1 cellular context compared by ENCODE assay signal in genomic region chr20:25574411-25574810, GRCh38.
TF ChIP-seq lines count a peak whose summit lies in the region.

No MANE protein-coding gene starts in this region.

TF ChIP-seq in GM12878, 131 proteins besides CTCF, POLR2A, EP300 and RAD21 (continued from another document):
- TF ChIP-seq SUZ12 (IDR thresholded peaks at IDR 0.05; ENCODE audit: unreplicated experiment) = no peak
- TF ChIP-seq KAT2A (conservative IDR thresholded peaks at IDR 0.05; ENCODE audit: control insufficient read depth, low read depth, low read length) = no peak
- TF ChIP-seq RELA (IDR thresholded peaks at IDR 0.05; ENCODE audit: borderline replicate concordance, partially characterized antibody) = no peak
- TF ChIP-seq, protein P1, sequence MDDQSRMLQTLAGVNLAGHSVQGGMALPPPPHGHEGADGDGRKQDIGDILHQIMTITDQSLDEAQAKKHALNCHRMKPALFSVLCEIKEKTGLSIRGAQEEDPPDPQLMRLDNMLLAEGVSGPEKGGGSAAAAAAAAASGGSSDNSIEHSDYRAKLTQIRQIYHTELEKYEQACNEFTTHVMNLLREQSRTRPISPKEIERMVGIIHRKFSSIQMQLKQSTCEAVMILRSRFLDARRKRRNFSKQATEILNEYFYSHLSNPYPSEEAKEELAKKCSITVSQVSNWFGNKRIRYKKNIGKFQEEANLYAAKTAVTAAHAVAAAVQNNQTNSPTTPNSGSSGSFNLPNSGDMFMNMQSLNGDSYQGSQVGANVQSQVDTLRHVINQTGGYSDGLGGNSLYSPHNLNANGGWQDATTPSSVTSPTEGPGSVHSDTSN (IDR thresholded peaks at IDR 0.05; ENCODE audit: insufficient replicate concordance, low read depth, low read length) = no peak
- TF ChIP-seq, protein P2, sequence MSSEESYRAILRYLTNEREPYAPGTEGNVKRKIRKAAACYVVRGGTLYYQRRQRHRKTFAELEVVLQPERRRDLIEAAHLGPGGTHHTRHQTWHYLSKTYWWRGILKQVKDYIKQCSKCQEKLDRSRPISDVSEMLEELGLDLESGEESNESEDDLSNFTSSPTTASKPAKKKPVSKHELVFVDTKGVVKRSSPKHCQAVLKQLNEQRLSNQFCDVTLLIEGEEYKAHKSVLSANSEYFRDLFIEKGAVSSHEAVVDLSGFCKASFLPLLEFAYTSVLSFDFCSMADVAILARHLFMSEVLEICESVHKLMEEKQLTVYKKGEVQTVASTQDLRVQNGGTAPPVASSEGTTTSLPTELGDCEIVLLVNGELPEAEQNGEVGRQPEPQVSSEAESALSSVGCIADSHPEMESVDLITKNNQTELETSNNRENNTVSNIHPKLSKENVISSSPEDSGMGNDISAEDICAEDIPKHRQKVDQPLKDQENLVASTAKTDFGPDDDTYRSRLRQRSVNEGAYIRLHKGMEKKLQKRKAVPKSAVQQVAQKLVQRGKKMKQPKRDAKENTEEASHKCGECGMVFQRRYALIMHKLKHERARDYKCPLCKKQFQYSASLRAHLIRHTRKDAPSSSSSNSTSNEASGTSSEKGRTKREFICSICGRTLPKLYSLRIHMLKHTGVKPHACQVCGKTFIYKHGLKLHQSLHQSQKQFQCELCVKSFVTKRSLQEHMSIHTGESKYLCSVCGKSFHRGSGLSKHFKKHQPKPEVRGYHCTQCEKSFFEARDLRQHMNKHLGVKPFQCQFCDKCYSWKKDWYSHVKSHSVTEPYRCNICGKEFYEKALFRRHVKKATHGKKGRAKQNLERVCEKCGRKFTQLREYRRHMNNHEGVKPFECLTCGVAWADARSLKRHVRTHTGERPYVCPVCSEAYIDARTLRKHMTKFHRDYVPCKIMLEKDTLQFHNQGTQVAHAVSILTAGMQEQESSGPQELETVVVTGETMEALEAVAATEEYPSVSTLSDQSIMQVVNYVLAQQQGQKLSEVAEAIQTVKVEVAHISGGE (CRISPR knock-in tag; IDR thresholded peaks at IDR 0.05) = no peak
